In the genomic region with DNA sequence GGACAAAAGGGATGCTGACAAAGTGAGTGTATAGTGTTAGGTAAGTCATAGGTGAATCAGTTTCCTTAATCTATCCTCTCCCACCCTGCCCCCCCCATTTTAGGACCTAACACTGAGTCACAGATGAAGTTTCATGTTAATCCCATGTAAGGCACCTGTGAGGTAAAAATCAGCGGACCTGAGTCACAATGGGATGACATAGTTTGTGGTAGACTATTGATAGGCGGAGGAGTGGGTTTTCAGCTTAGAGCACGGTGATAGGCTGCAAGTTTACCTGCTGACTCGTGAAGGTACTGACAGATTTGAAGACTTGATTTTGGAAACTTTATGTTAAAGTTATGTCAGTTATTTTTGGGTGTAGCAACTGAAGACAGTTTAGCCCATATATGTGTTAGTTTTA, we compare ENCODE assay signal across 8 cellular contexts. TPM values are rescaled to one million over a fixed set of nuclear protein-coding genes. Genes with fewer than 3 reads are reported as not detected.
DNase-seq lines count a peak whose midpoint lies in the region; ATAC-seq and TF ChIP-seq lines count a peak whose summit lies in the region.

No MANE protein-coding gene starts in this region.

- TF ChIP-seq CTCF in HCT116 (IDR thresholded peaks at IDR 0.05 in 2 of 3, conservative IDR thresholded peaks at IDR 0.05 in 1 of 3; ENCODE audit: borderline replicate concordance in 1 of 3, insufficient read depth in 1 of 3, low read depth in 2 of 3, low read length in 2 of 3) (no peak), mammary epithelial cell (conservative IDR thresholded peaks at IDR 0.05 in 1 of 2, IDR thresholded peaks at IDR 0.05 in 1 of 2; ENCODE audit: extremely low read depth in 1 of 2, insufficient read depth in 1 of 2, low read depth in 1 of 2, low read length in 2 of 2) (no peak), mucosa of descending colon (IDR thresholded peaks at IDR 0.05) (no peak)

- peak overlapping the region; percentile 93 to 98 (median 95) for H3K4me3 Mint-ChIP-seq in CD8-positive, alpha-beta memory T cell
- H3K4me3 Mint-ChIP-seq in stimulated activated naive CD8-positive, alpha-beta T cell treated with anti-CD3 and anti-CD28 coated beads, Interleukin-15, amount 100 ng/mL, for 72 hours, result peak overlapping the region; percentile 96 to 99

- peak overlapping the region; percentile 100 for H3K27ac ChIP-seq in CD8-positive, alpha-beta memory T cell (ENCODE audit: low read depth, low read length)
- H3K27ac ChIP-seq in HCT116 (ENCODE audit: low read depth, low read length) (peak overlapping the region; percentile 99; the same call in 1 of the 2 replicates), mammary epithelial cell (ENCODE audit: insufficient read depth, low read depth, low read length) (peak overlapping the region; percentile 99)

- intact Hi-C loops in HCT116 (cut with micrococcal nuclease), result loop anchor here (2.0 kb wide), 2 partner anchors 71 to 271 kb away; partner anchors contain the start of genes CEP350 and QSOX1
- intact Hi-C loops in mammary epithelial cell (cut with micrococcal nuclease), result loop anchor here (2.0 to 5.0 kb wide), 2 partner anchors 71 to 294 kb away; partner anchors contain the start of gene CEP350
- intact Hi-C loops in mucosa of descending colon (cut with DNase I, micrococcal nuclease), result no loop called here

- H3K4me3 ChIP-seq in CD8-positive, alpha-beta memory T cell (ENCODE audit: low read length), result peak overlapping the region; percentile 98
- H3K4me3 ChIP-seq in HCT116 (replicated peaks in 1 of 2; ENCODE audit: low read depth in 1 of 2, low read length in 2 of 2) (peak overlapping the region; percentile 82 to 92), mammary epithelial cell (replicated peaks in 1 of 3; ENCODE audit: insufficient read depth in 1 of 3, low read depth in 2 of 3, low read length in 3 of 3) (peak overlapping the region; percentile 77 to 90 (median 85)), mucosa of descending colon (peak overlapping the region; percentile 78)

- H3K9me3 ChIP-seq in CD8-positive, alpha-beta memory T cell (ENCODE audit: low read length), result no peaks in the 10 kb centered on the region
- H3K9me3 ChIP-seq in HCT116 (ENCODE audit: control insufficient read depth in 1 of 2, insufficient read depth in 1 of 2, low read depth in 1 of 2, low read length in 2 of 2), result no peaks in the 10 kb centered on the region
- H3K9me3 ChIP-seq in mammary epithelial cell (replicated peaks; ENCODE audit: insufficient read depth, low read length), result no peaks in the 10 kb centered on the region
- no peaks in the 10 kb centered on the region for H3K9me3 ChIP-seq in mucosa of descending colon

- H4K20me1 ChIP-seq in HCT116 (ENCODE audit: insufficient read depth) (no peaks in the 10 kb centered on the region), mammary epithelial cell (ENCODE audit: insufficient read depth, low read length) (no peaks in the 10 kb centered on the region)

- no peak for TF ChIP-seq POLR2A in HCT116 (IDR thresholded peaks at IDR 0.05; ENCODE audit: borderline replicate concordance, extremely low read depth, insufficient read depth, insufficient read length)

- 0% methylated on average over 4 of the region's 4 CpGs for WGBS in mammary epithelial cell (ENCODE audit: low coverage, missing lambda C conversion rate)

- H3K9ac ChIP-seq in HCT116 (ENCODE audit: low read length), result peak overlapping the region; percentile 89
- peak overlapping the region; percentile 99 for H3K9ac ChIP-seq in mammary epithelial cell (ENCODE audit: insufficient read depth, low read length)

- H2AFZ ChIP-seq in HCT116 (ENCODE audit: low read depth, low read length, poor library complexity, severe bottlenecking), result no peak overlapping the region
- H2AFZ ChIP-seq in mammary epithelial cell (ENCODE audit: low read depth, low read length), result peak overlapping the region; percentile 88

- peak overlapping the region; percentile 99 to 100 (median 100) for H3K27ac Mint-ChIP-seq in CD8-positive, alpha-beta memory T cell
- peak overlapping the region; percentile 99 to 100 for H3K27ac Mint-ChIP-seq in stimulated activated naive CD8-positive, alpha-beta T cell treated with anti-CD3 and anti-CD28 coated beads, Interleukin-15, amount 100 ng/mL, for 72 hours

- BruUV-seq in HCT116 (replicated peaks; lab: Mats Ljungman, UMichigan) (no TSS peak), mammary epithelial cell (replicated peaks; lab: Mats Ljungman, UMichigan) (no TSS peak)

- in situ Hi-C loops in mammary epithelial cell (cut with MboI; ENCODE audit: low sequenced_read_pairs in 2 of 2), result loop anchor here in 1 of 2 donors (10.0 kb wide), 1 partner anchor 271 kb away; the partner anchor contains the start of gene QSOX1

- peaks cover 30% of the 10 kb centered on the region for H3K79me2 ChIP-seq in HCT116 (ENCODE audit: insufficient read depth, low read length)
- peaks cover 62% of the 10 kb centered on the region for H3K79me2 ChIP-seq in mammary epithelial cell (ENCODE audit: insufficient read depth, low read length)

- H3K9me2 ChIP-seq in HCT116 (ENCODE audit: insufficient read depth), result no peaks in the 10 kb centered on the region

- peak; percentile 28 to 76 (median 49) for DNase-seq in CD8-positive, alpha-beta memory T cell
- DNase-seq in HCT116 (ENCODE audit: low read depth, low spot score), result no peak
- DNase-seq in SW480 (ENCODE audit: low spot score), result peak; percentile 61
- peak; percentile 97 for DNase-seq in mammary epithelial cell
- DNase-seq in mucosa of descending colon, result no peak
- DNase-seq in stimulated activated naive CD8-positive, alpha-beta T cell treated with anti-CD3 and anti-CD28 coated beads, Interleukin-15, amount 100 ng/mL, for 72 hours, result peak; percentile 55 to 78
- no peak for DNase-seq in GM19238 (ENCODE audit: insufficient read length, low spot score)

- no peaks in the 10 kb centered on the region for H3K9me3 Mint-ChIP-seq in CD8-positive, alpha-beta memory T cell
- no peaks in the 10 kb centered on the region for H3K9me3 Mint-ChIP-seq in stimulated activated naive CD8-positive, alpha-beta T cell treated with anti-CD3 and anti-CD28 coated beads, Interleukin-15, amount 100 ng/mL, for 72 hours

- ATAC-seq in HCT116, result no peak
- ATAC-seq in mucosa of descending colon, result no peak
- ATAC-seq in stimulated activated naive CD8-positive, alpha-beta T cell treated with anti-CD3 and anti-CD28 coated beads, Interleukin-15, amount 100 ng/mL, for 72 hours, result peak; percentile 70
- no peak for ATAC-seq in GM18861 (IDR thresholded peaks at IDR 0.05; ENCODE audit: unreplicated experiment)

- H3K4me2 ChIP-seq in HCT116 (ENCODE audit: low read length) (peak overlapping the region; percentile 85), mammary epithelial cell (ENCODE audit: insufficient read depth, low read depth, low read length) (peak overlapping the region; percentile 96)

- H3K4me1 Mint-ChIP-seq in CD8-positive, alpha-beta memory T cell, result peaks cover 59 to 78% (median 72%) of the 10 kb centered on the region in 3 donors
- peaks cover 51% of the 10 kb centered on the region for H3K4me1 Mint-ChIP-seq in stimulated activated naive CD8-positive, alpha-beta T cell treated with anti-CD3 and anti-CD28 coated beads, Interleukin-15, amount 100 ng/mL, for 72 hours

- no peak for TF ChIP-seq RAD21 in HCT116 (IDR thresholded peaks at IDR 0.05; ENCODE audit: low read depth)

- dilution Hi-C loops in mammary epithelial cell (cut with HindIII; ENCODE audit: low sequenced_read_pairs), result no loop called here

- H3K27me3 Mint-ChIP-seq in CD8-positive, alpha-beta memory T cell, result no peaks in the 10 kb centered on the region
- H3K27me3 Mint-ChIP-seq in stimulated activated naive CD8-positive, alpha-beta T cell treated with anti-CD3 and anti-CD28 coated beads, Interleukin-15, amount 100 ng/mL, for 72 hours, result no peaks in the 10 kb centered on the region

- RAD21 ChIA-PET in HCT116 (lab: Charles Lee; ENCODE audit: low non-redundant PET in 1 of 2, low total read pairs in 2 of 2, uncharacterized antibody in 2 of 2, unreplicated experiment in 2 of 2), result interaction anchor here in 1 of 2 experiments (0.6 to 0.7 kb wide), 2 partner anchors 121 to 284 kb away, joined by 3 read pairs; no protein-coding TSS in a partner anchor

- POLR2A ChIA-PET in CD8-positive, alpha-beta memory T cell (lab: Charles Lee), result interaction anchor here (0.6 to 3.8 kb wide), 6 partner anchors 11 to 618 kb away, joined by 3 to 47 read pairs (median 6); partner anchors contain the start of genes ACBD6 and CEP350
- POLR2A ChIA-PET in HCT116 (lab: Charles Lee), result no interaction called here

- no peaks in the 10 kb centered on the region for H3K27me3 ChIP-seq in CD8-positive, alpha-beta memory T cell (ENCODE audit: insufficient read depth, low read length, poor library complexity, severe bottlenecking)
- no peaks in the 10 kb centered on the region for H3K27me3 ChIP-seq in HCT116 (ENCODE audit: insufficient read depth, low read length)
- H3K27me3 ChIP-seq in mammary epithelial cell (ENCODE audit: insufficient read depth, low read length), result no peaks in the 10 kb centered on the region

- CTCF ChIA-PET in CD8-positive, alpha-beta memory T cell (lab: Charles Lee), result interaction anchor here (1.1 to 3.1 kb wide), 4 partner anchors 14 to 71 kb away, joined by 3 to 18 read pairs (median 12); partner anchors contain the start of gene CEP350
- CTCF ChIA-PET in HCT116 (lab: Charles Lee) (interaction anchor here (1.1 to 1.6 kb wide), 2 partner anchors 69 to 297 kb away, joined by 3 read pairs; no protein-coding TSS in a partner anchor), mammary epithelial cell (lab: Charles Lee; ENCODE audit: low non-redundant PET) (no interaction called here)

- H3K36me3 Mint-ChIP-seq in CD8-positive, alpha-beta memory T cell, result peaks cover 4 to 63% (median 5%) of the 10 kb centered on the region in 3 donors

- H3K4me1 ChIP-seq in CD8-positive, alpha-beta memory T cell (ENCODE audit: insufficient read depth, low read length), result peaks cover 58% of the 10 kb centered on the region
- H3K4me1 ChIP-seq in HCT116 (ENCODE audit: control insufficient read depth in 1 of 2, insufficient read depth in 2 of 2, low read length in 2 of 2), result peaks cover 4 to 13% of the 10 kb centered on the region in 2 experiments; a peak in 3 of 4 replicates
- H3K4me1 ChIP-seq in mammary epithelial cell (ENCODE audit: insufficient read depth, low read length), result no peaks in the 10 kb centered on the region
- H3K4me1 ChIP-seq in mucosa of descending colon (ENCODE audit: low read depth), result peaks cover 24% of the 10 kb centered on the region

- peaks cover 14% of the 10 kb centered on the region for H3K36me3 ChIP-seq in CD8-positive, alpha-beta memory T cell (ENCODE audit: insufficient read depth, low read length)
- H3K36me3 ChIP-seq in HCT116 (ENCODE audit: control insufficient read depth in 1 of 2, insufficient read depth in 2 of 2, low read length in 2 of 2) (peaks cover 7 to 15% of the 10 kb centered on the region in 2 experiments; a peak in 3 of 4 replicates), mammary epithelial cell (ENCODE audit: insufficient read depth, low read length) (peaks cover 11% of the 10 kb centered on the region), mucosa of descending colon (ENCODE audit: low read depth) (peaks cover 5% of the 10 kb centered on the region)

RNA-seq across cellular contexts. Expression of gene TOR1AIP1, which starts 1.7 kb away (rescaled TPM):
- total RNA-seq in CD8-positive, alpha-beta memory T cell, result 10 to 100 TPM; 51.0 to 52.6 TPM
- 79.9 TPM for polyA plus RNA-seq in CD8-positive, alpha-beta memory T cell
- total RNA-seq in HCT116 (2021; ENCODE audit: unreplicated experiment) (30.5 TPM), mammary epithelial cell (10 to 100 TPM; 46.5 to 55.3 TPM), mucosa of descending colon (10 to 100 TPM; 29.8 to 91.7 (median 30.7) TPM)
- polyA plus RNA-seq in HCT116 (2012), result 14.0 and 20.0 TPM in 2 replicates
- 28.6 TPM for polyA plus RNA-seq in mammary epithelial cell
- 60.3 TPM for polyA minus RNA-seq in mammary epithelial cell

RNA-seq across cellular contexts. Expression of gene TOR1AIP2, which starts 6.1 kb away (rescaled TPM):
- 10 to 100 TPM; 71.4 to 71.6 TPM for total RNA-seq in CD8-positive, alpha-beta memory T cell
- 10.1 TPM for polyA plus RNA-seq in CD8-positive, alpha-beta memory T cell
- 106 TPM for total RNA-seq in HCT116 (2021; ENCODE audit: unreplicated experiment)
- polyA plus RNA-seq in HCT116 (2012), result 23.4 and 24.2 TPM in 2 replicates
- 100 to 1,000 TPM; 103 to 117 TPM for total RNA-seq in mammary epithelial cell
- polyA plus RNA-seq in mammary epithelial cell, result 31.1 TPM
- polyA minus RNA-seq in mammary epithelial cell, result 140 TPM
- total RNA-seq in mucosa of descending colon, result 10 to 100 TPM; 72.9 to 79.2 (median 73.4) TPM

Comparison
In these comparisons a context has a peak if more than half of its experiments do, and no peak if none do; other contexts are left out.
1. DNase-seq: peak in CD8-positive, alpha-beta memory T cell (5 of 5), SW480 (single experiment), mammary epithelial cell (single experiment) and stimulated activated naive CD8-positive, alpha-beta T cell treated with anti-CD3 and anti-CD28 coated beads, Interleukin-15, amount 100 ng/mL, for 72 hours (2 of 2); none in HCT116 (single experiment), mucosa of descending colon (0 of 3) and GM19238 (single experiment).
2. intact Hi-C loops: an anchor here in HCT116 (2.0 kb wide) and mammary epithelial cell (2.0 to 5.0 kb wide); none called in mucosa of descending colon.
3. Peak in every context shown above with its lines, with median percentiles within 50 percentile points of each other: H3K27ac ChIP-seq and H3K4me3 ChIP-seq.